7 cellular contexts compared by ENCODE assay signal in the genomic region with DNA sequence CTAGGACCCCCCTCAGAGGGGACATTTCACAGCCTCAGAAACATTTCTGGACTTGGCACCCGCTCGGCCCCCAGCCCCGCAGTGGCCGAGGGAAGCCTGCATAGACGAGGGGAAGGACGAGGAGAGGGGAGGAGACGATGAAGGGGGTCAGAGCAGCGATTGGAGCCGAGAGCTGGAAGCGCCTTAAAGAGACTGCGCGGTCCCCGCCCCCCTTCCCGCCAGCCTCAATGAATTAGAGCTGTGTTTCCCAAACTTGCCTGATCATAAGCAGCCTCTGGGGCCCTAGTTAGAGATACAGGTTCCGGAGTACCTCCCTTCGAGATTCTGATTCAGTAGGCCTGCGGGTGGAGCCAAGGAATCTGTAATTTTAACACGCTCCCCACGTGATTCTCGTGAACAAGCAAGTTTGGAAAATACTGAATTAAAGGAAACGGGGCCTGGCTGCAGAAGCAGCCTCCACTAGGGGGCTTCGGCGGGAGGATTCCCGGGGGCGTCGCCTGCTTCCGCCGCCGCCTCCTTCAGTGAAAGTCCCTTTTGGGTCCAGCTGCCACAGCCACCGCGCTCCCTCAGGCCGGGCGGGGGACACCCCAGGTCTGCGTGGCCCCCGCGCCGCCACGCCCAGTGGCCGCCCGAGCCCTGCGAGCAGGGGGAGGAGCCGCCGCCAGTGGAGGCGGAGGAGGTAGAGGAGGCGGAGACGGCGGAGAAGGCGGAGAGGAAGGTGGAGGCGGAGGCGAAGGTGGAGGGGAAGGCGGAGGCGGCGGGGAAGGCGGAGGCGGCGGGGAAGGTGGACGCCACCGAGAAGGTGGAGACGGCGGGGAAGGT.
DNase-seq lines count a peak whose midpoint lies in the region; ATAC-seq and TF ChIP-seq lines count a peak whose summit lies in the region.

Gene USP27X, plus strand, starts transcription at position 651 of the 822 bp plus-strand sequence. CDS start 824 bp downstream, outside the sequence.

- in situ Hi-C loops in astrocyte of the cerebellum (cut with HindIII; ENCODE audit: low sequenced_read_pairs), result no loop called here

- DNase-seq in NCI-H146 treated with DMSO at 0.1 percent for 48 hours (lab: John Stamatoyannopoulos, UW; ENCODE audit: unreplicated experiment) (peak; percentile 74), T-helper 9 cell (peak; percentile 74), astrocyte of the cerebellum (ENCODE audit: low read depth) (peak; percentile 64), hypothalamus (lab: John Stamatoyannopoulos, UW) (peak in 50 of 51 donors; percentile 25 to 86 (median 62)), retinal pigment epithelial cell (ENCODE audit: low read depth) (peak; percentile 28)

- H3K4me3 ChIP-seq in astrocyte of the cerebellum (ENCODE audit: low read depth, low read length) (peak within 1 kb of the TSS; percentile 46), retinal pigment epithelial cell (ENCODE audit: low read length) (peak within 1 kb of the TSS; percentile 54)

- TF ChIP-seq CTCF in astrocyte of the cerebellum (IDR thresholded peaks at IDR 0.05; ENCODE audit: low read depth, low read length, missing control alignments) (peak; percentile 64), retinal pigment epithelial cell (conservative IDR thresholded peaks at IDR 0.05; ENCODE audit: low read depth, low read length) (peak; percentile 63)

- ATAC-seq in GM18502 (IDR thresholded peaks at IDR 0.05; ENCODE audit: poor library complexity, unreplicated experiment) (peak; percentile 93), HG02885 (IDR thresholded peaks at IDR 0.05; ENCODE audit: poor library complexity, unreplicated experiment) (peak; percentile 88)

Comparison
In these comparisons a context has a peak if more than half of its experiments do, and no peak if none do; other contexts are left out.
1. Peak in every context shown above with its lines: DNase-seq, ATAC-seq and H3K4me3 ChIP-seq.